In the genomic region with DNA sequence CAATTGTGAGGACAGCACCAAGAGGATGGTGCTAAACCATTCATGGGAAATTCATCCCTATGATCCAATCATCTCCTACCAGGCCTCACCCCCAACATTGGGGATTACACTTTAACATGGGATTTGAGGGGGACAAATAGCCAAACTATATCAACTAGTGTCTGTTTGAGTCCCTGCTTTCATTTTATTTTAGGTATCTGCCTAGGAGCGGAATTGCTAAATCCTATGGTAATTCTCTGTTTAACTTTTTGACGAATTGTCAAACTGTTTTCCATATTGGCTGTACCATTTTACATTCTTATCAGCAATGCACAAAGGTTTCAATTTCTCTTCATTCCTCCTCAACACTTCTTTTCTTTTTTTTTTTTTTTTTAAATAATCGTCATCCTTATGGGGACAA, we compare ENCODE assay signal across 20 cellular contexts.
"Had no signal": no experiment of that assay in that cellular context is flagged by ENCODE, and none has a peak within 500 bp of the region (broad histone marks: within the 10 kb centered on the region; RNA-seq: fewer than 3 reads in every experiment).

No MANE protein-coding gene starts in this region.

- H3K27me3 ChIP-seq: colonic mucosa, dorsolateral prefrontal cortex, esophagus muscularis mucosa, foreskin keratinocyte, gastrocnemius medialis, heart right ventricle, left lung had no signal

- H3K9me3 ChIP-seq: colonic mucosa, gastrocnemius medialis, left lung, mucosa of descending colon had no signal

- H3K4me3 ChIP-seq: colonic mucosa, dorsolateral prefrontal cortex, esophagus muscularis mucosa, gastrocnemius medialis, heart right ventricle, left lung, lower lobe of right lung, mucosa of descending colon had no signal

- H3K27ac ChIP-seq: colonic mucosa, dorsolateral prefrontal cortex, esophagus muscularis mucosa, foreskin keratinocyte, gastrocnemius medialis, heart right ventricle, left lung, lower lobe of right lung had no signal

- H3K4me1 Mint-ChIP-seq: naive B cell had no signal

- H3K27me3 Mint-ChIP-seq: naive B cell had no signal

- H3K36me3 Mint-ChIP-seq: naive B cell had no signal

- H3K4me1 ChIP-seq: colonic mucosa, esophagus muscularis mucosa, gastrocnemius medialis, left lung, lower lobe of right lung had no signal

- H3K4me3 Mint-ChIP-seq: mesothelial cell of epicardium, naive B cell had no signal

- DNase-seq: colonic mucosa; cortex of kidney; dorsolateral prefrontal cortex; effector CD4-positive, alpha-beta T cell; effector memory CD4-positive, alpha-beta T cell; gastrocnemius medialis; glutamatergic neuron; head of caudate nucleus; heart right ventricle; hippocampal formation; left cardiac atrium; left lung; left ventricle myocardium superior; lower lobe of right lung; mesenchymal stem cell; mucosa of descending colon; naive B cell had no signal

- H3K36me3 ChIP-seq: colonic mucosa, esophagus muscularis mucosa, gastrocnemius medialis, heart right ventricle, left lung, lower lobe of right lung had no signal

- H3K27ac Mint-ChIP-seq: mesothelial cell of epicardium had no signal
